Comparison of ENCODE assay signal across 13 cellular contexts in the genomic region with DNA sequence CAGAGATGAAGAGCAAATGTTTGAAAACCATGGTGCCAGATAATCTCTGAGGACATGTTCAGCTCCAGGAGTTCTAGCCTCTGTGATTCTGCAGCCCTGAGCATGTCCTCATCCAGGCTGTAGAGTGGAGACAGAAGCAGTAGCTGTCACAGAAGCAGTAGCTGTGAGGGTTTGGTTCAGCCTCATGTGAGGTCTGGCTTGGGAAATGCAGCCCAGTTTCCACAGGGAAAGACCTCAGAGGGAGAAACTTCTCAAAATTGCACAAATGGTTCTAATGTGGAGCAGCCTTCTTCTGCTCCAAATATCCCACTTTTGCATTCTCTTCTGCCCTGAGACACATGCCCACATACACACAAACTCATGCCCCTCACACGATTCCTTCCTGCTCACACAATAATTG. TPM values are rescaled to one million over a fixed set of nuclear protein-coding genes. Genes with fewer than 3 reads are reported as not detected.
A peak's percentile ranks its signal among the peaks of the same experiment; 100 is the strongest.
DNase-seq lines count a peak whose midpoint lies in the region; ATAC-seq, FAIRE-seq and TF ChIP-seq lines count a peak whose summit lies in the region.
"Had no signal": no experiment of that assay in that cellular context is flagged by ENCODE, and none has a peak within 500 bp of the region (broad histone marks: within the 10 kb centered on the region; RNA-seq: fewer than 3 reads in every experiment).

No MANE protein-coding gene starts in this region.

- H3K36me3 Mint-ChIP-seq in H9 (ENCODE audit: insufficient read depth in 1 of 3, low read depth in 3 of 3) (peaks cover 37 to 65% (median 59%) of the 10 kb centered on the region in 3 experiments), natural killer cell (no peaks in the 10 kb centered on the region), Caco-2 (ENCODE audit: insufficient read depth, unreplicated experiment) (peaks cover 81% of the 10 kb centered on the region)
- H3K36me3 Mint-ChIP-seq: memory B cell had no signal

- no peaks in the 10 kb centered on the region for H3K79me1 ChIP-seq in H9 (ENCODE audit: insufficient read depth, low read depth, low read length, poor library complexity, severe bottlenecking)

- peak overlapping the region in 2 of 3 experiments; percentile 46 to 61; a peak in 2 of 7 replicates for H3K27ac Mint-ChIP-seq in H9
- no peak overlapping the region for H3K27ac Mint-ChIP-seq in natural killer cell
- H3K27ac Mint-ChIP-seq in Caco-2 (ENCODE audit: unreplicated experiment) = no peak overlapping the region
- H3K27ac Mint-ChIP-seq: memory B cell had no signal

- H3K4me2 ChIP-seq in H9 (ENCODE audit: insufficient read depth, insufficient read length, low read length) (no peak overlapping the region), hepatocyte (peak overlapping the region; percentile 55)

- H3K4me1 Mint-ChIP-seq in H9 (peaks cover 2 to 5% of the 10 kb centered on the region in 2 experiments; a peak in 3 of 4 replicates), natural killer cell (no peaks in the 10 kb centered on the region), Caco-2 (ENCODE audit: low read depth, unreplicated experiment) (no peaks in the 10 kb centered on the region)

- no peak overlapping the region for H4K91ac ChIP-seq in H9 (ENCODE audit: insufficient read length, low read depth, low read length)

- H3K27me3 Mint-ChIP-seq in H9 (ENCODE audit: low read depth) (no peaks in the 10 kb centered on the region), natural killer cell (ENCODE audit: low read depth in 2 of 2) (peaks cover 0 to 11% of the 10 kb centered on the region in 2 donors), Caco-2 (ENCODE audit: insufficient read depth, unreplicated experiment) (no peaks in the 10 kb centered on the region)

- H3K18ac ChIP-seq in H9 (ENCODE audit: insufficient read length, low read depth, low read length) = no peak overlapping the region

- H3K27me3 ChIP-seq in H9 (ENCODE audit: insufficient read depth, low read length) = no peaks in the 10 kb centered on the region
- H3K27me3 ChIP-seq in brain microvascular endothelial cell (replicated peaks) = no peaks in the 10 kb centered on the region
- H3K27me3 ChIP-seq in hepatocyte = no peaks in the 10 kb centered on the region
- H3K27me3 ChIP-seq in small intestine (ENCODE audit: control insufficient read depth in 2 of 2, insufficient read depth in 2 of 2, low read length in 2 of 2) = no peaks in the 10 kb centered on the region
- no peaks in the 10 kb centered on the region for H3K27me3 ChIP-seq in Caco-2 (replicated peaks; ENCODE audit: control insufficient read depth, insufficient read depth, low read length)
- H3K27me3 ChIP-seq: BLaER1, Peyer's patch had no signal

- intact Hi-C loops in natural killer cell (cut with micrococcal nuclease) (loop anchor here (1.0 kb wide), 1 partner anchor 161 kb away; no protein-coding TSS in a partner anchor), Caco-2 (cut with micrococcal nuclease; ENCODE audit: unreplicated experiment) (loop anchor here (1.0 to 5.0 kb wide), 4 partner anchors 90 to 207 kb away; no protein-coding TSS in a partner anchor)

- WGBS in H9 (ENCODE audit: extremely low coverage, insufficient read length, low lambda C conversion rate) = no CpG with 5 or more reads among the region's 1 CpG
- WGBS in hepatocyte (ENCODE audit: low lambda C conversion rate, missing lambda C conversion rate) = 57% methylated on average over 1 of the region's 1 CpG
- 27 to 68% (median 43%) methylated on average over 1 of the region's 1 CpG for WGBS in small intestine, 3 donors

- ATAC-seq in activated CD4-positive, CD25-positive, alpha-beta regulatory T cell treated with anti-CD3 and anti-CD28 coated beads, Interleukin-2, amount 50 U/mL, for 24 hours = no peak
- ATAC-seq in natural killer cell = no peak
- no peak for ATAC-seq in GM18858 (IDR thresholded peaks at IDR 0.05; ENCODE audit: unreplicated experiment)

- H4K5ac ChIP-seq in H9 (ENCODE audit: insufficient read length, low read depth, low read length) = no peak overlapping the region

- H4K20me1 ChIP-seq in H9 (ENCODE audit: control insufficient read depth, insufficient read depth, insufficient read length) (no peaks in the 10 kb centered on the region), hepatocyte (ENCODE audit: insufficient read depth, poor library complexity, severe bottlenecking) (no peaks in the 10 kb centered on the region)
- H4K20me1 ChIP-seq: BLaER1 had no signal

- H3K9me3 ChIP-seq in H9 (ENCODE audit: control insufficient read depth, low read depth, low read length) (no peaks in the 10 kb centered on the region), hepatocyte (ENCODE audit: low read depth) (no peaks in the 10 kb centered on the region), small intestine (ENCODE audit: control insufficient read depth, low read depth) (no peaks in the 10 kb centered on the region), Caco-2 (no peaks in the 10 kb centered on the region)
- H3K9me3 ChIP-seq: BLaER1, Peyer's patch had no signal

- H2BK12ac ChIP-seq in H9 (ENCODE audit: insufficient read length, low read depth, low read length) = no peak overlapping the region

- no peak overlapping the region for H2BK15ac ChIP-seq in H9 (ENCODE audit: low read depth, low read length)

- FAIRE-seq in small intestine (lab: Jason Lieb, UNC) = no peak
- FAIRE-seq: TTC549 had no signal

- H3T11ph ChIP-seq in H9 (ENCODE audit: low read length) = no peak overlapping the region

- H2AK5ac ChIP-seq in H9 (ENCODE audit: insufficient read length, low read length) = no peak overlapping the region

- H3K9me3 Mint-ChIP-seq in H9 (no peaks in the 10 kb centered on the region), natural killer cell (no peaks in the 10 kb centered on the region), Caco-2 (ENCODE audit: unreplicated experiment) (no peaks in the 10 kb centered on the region)
- H3K9me3 Mint-ChIP-seq: memory B cell had no signal

- in situ Hi-C loops in brain microvascular endothelial cell (cut with HindIII; ENCODE audit: low pct_ligation_motif_present, low sequenced_read_pairs) = no loop called here

- no peak overlapping the region for H2AFZ ChIP-seq in H9 (ENCODE audit: low read length)
- H2AFZ ChIP-seq in hepatocyte = no peak overlapping the region

- no peak overlapping the region for H2BK5ac ChIP-seq in H9 (ENCODE audit: insufficient read length, low read length)

- H2BK120ac ChIP-seq in H9 (ENCODE audit: low read depth, low read length, poor library complexity, severe bottlenecking) = no peak overlapping the region

- H3K79me2 ChIP-seq in H9 (ENCODE audit: insufficient read depth, low read length) = no peaks in the 10 kb centered on the region
- H3K79me2 ChIP-seq in hepatocyte = no peaks in the 10 kb centered on the region

- CTCF ChIA-PET in Caco-2 (lab: Charles Lee) = interaction anchor here (0.5 to 1.2 kb wide), 2 partner anchors 70 to 74 kb away, joined by 3 read pairs; no protein-coding TSS in a partner anchor

- TF ChIP-seq CTCF in H9 (conservative IDR thresholded peaks at IDR 0.05) = no peak
- TF ChIP-seq CTCF in brain microvascular endothelial cell (IDR thresholded peaks at IDR 0.05; ENCODE audit: low read depth, low read length, missing control alignments) = no peak
- no peak for TF ChIP-seq CTCF in hepatocyte (IDR thresholded peaks at IDR 0.05; ENCODE audit: poor library complexity)
- TF ChIP-seq CTCF in natural killer cell (IDR thresholded peaks at IDR 0.05) = no peak
- no peak for TF ChIP-seq CTCF in Caco-2 (IDR thresholded peaks at IDR 0.05; ENCODE audit: insufficient read depth in 1 of 2, low read depth in 1 of 2, low read length in 1 of 2, severe bottlenecking in 1 of 2, unreplicated experiment in 1 of 2)

- H4K8ac ChIP-seq in H9 (replicated peaks; ENCODE audit: insufficient read length, low read depth, low read length) = no peak overlapping the region

- H3K36me3 ChIP-seq in brain microvascular endothelial cell (replicated peaks) (peaks cover 20% of the 10 kb centered on the region), hepatocyte (replicated peaks; ENCODE audit: insufficient read depth, low read depth) (no peaks in the 10 kb centered on the region), small intestine (ENCODE audit: control insufficient read depth in 2 of 2, insufficient read depth in 2 of 2, low read length in 2 of 2) (no peaks in the 10 kb centered on the region), Caco-2 (ENCODE audit: control insufficient read depth, insufficient read depth, low read length) (peaks cover 5% of the 10 kb centered on the region)
- H3K36me3 ChIP-seq: BLaER1 had no signal

- POLR2A ChIA-PET in Caco-2 (lab: Charles Lee) = no interaction called here

- no peaks in the 10 kb centered on the region for H3K9me2 ChIP-seq in hepatocyte (replicated peaks; ENCODE audit: insufficient read depth)

- H3K27ac ChIP-seq in H9 (ENCODE audit: insufficient read length, low read depth, low read length) (no peak overlapping the region), brain microvascular endothelial cell (peak overlapping the region; percentile 99), hepatocyte (peak overlapping the region; percentile 90), small intestine (ENCODE audit: low read depth in 1 of 2, low read length in 1 of 2) (peak overlapping the region; percentile 13 to 19)

- H3K9ac ChIP-seq in H9 (ENCODE audit: extremely low read depth, insufficient read length, low read length) = no peak overlapping the region
- H3K9ac ChIP-seq: BLaER1 had no signal

- H3K14ac ChIP-seq in H9 (ENCODE audit: insufficient read depth, low read length) = no peak overlapping the region

- H3K56ac ChIP-seq in H9 (ENCODE audit: insufficient read length, low read depth, low read length) = no peak overlapping the region

- no TSS peak for BruUV-seq in Caco-2 (replicated peaks; lab: Mats Ljungman, UMichigan)

- H3K4me1 ChIP-seq in H9 (ENCODE audit: insufficient read depth, low read length) = no peaks in the 10 kb centered on the region
- peaks cover 13% of the 10 kb centered on the region for H3K4me1 ChIP-seq in hepatocyte (ENCODE audit: insufficient read depth)
- peaks cover 0 to 1% of the 10 kb centered on the region in 2 donors for H3K4me1 ChIP-seq in small intestine (ENCODE audit: control insufficient read depth in 2 of 2, insufficient read depth in 1 of 2, low read depth in 1 of 2, low read length in 1 of 2)
- 0 out of 2 replicates have a peak, but pooled peaks cover 3% of the 10 kb centered on the region for H3K4me1 ChIP-seq in Caco-2

- no peak overlapping the region for H3K4ac ChIP-seq in H9 (ENCODE audit: low read depth, low read length)

- H3K4me3 ChIP-seq in brain microvascular endothelial cell (ENCODE audit: low read depth, low read length) (no peak overlapping the region), hepatocyte (no peak overlapping the region), small intestine (ENCODE audit: low read depth in 1 of 2, low read length in 2 of 2) (no peak overlapping the region), Caco-2 (ENCODE audit: low read depth, low read length) (no peak overlapping the region)
- H3K4me3 ChIP-seq: BLaER1 had no signal

- no peak overlapping the region for H3K23ac ChIP-seq in H9 (ENCODE audit: insufficient read length, low read depth, low read length)

- DNase-seq in H9 (no peak), brain microvascular endothelial cell (no peak), hepatocyte (ENCODE audit: low spot score) (no peak), small intestine (no peak), natural killer cell (no peak), Caco-2 (no peak)
- DNase-seq: NCI-H2029 treated with DMSO at 0.1 percent for 48 hours had no signal

- H3K4me3 Mint-ChIP-seq in H9 (no peak overlapping the region; a peak in 1 of 5 replicates), natural killer cell (no peak overlapping the region), Caco-2 (ENCODE audit: unreplicated experiment) (no peak overlapping the region)
- H3K4me3 Mint-ChIP-seq: memory B cell had no signal

- no peaks in the 10 kb centered on the region for H3K23me2 ChIP-seq in H9 (ENCODE audit: insufficient read length, low read depth, low read length, poor library complexity, severe bottlenecking)

- H2BK20ac ChIP-seq in H9 (ENCODE audit: low read depth, low read length, poor library complexity, severe bottlenecking) = no peak overlapping the region

RNA-seq across cellular contexts. Expression of a gene that starts 48.4 kb away (rescaled TPM):
- 0.15 TPM in 1 of 2 replicates, not detected in the other for total RNA-seq in H9 (2021)
- total RNA-seq in hepatocyte = not detected in 2 replicates
- not detected in 2 replicates for polyA plus RNA-seq in hepatocyte
- polyA plus RNA-seq in small intestine = not detected
- total RNA-seq in natural killer cell = not detected
- total RNA-seq in Caco-2 (2022) = not detected in 2 replicates
- total RNA-seq: Peyer's patch had no signal

Comparison
In these comparisons a context has a peak if more than half of its experiments do, and no peak if none do; other contexts are left out.
1. H3K27ac Mint-ChIP-seq: peak in H9 (2 of 3); none in natural killer cell (0 of 2) and Caco-2 (single experiment).